8 cellular contexts compared by ENCODE assay signal in the genomic region with DNA sequence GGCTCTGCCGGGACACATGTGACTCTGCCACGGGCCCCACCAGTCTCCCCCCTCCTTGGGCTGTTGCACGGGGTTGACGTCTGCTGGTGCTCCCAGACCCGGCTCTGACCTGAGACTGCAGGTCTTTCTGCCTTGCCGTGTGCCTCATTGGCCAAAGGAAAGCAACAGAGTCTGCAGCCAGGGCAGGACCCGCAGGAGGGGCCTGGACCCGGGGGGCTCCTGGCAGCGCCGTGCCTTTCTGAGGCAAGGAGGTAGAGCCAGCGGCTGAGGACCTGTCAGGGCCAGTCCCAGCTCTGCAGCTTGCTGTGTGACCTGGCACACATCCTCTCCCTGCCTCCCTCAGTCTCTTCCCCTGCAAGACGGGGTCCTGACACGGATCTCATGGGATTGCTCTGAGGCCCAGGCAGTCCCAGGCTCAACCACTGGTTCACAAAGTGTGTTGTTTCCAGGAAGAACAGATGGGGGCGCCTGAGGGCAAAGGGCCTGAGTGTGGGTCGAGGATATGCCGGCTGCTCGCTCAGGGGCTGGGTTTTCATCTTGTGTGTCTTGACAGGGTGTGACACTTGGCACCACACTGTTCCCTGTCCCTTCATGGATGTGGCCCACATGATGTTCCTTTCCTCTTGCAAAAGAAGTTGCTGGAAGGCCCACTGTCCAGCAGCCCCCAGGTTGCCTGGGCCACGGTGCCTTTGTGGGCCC. TPM values are rescaled to one million over a fixed set of nuclear protein-coding genes. Genes with fewer than 3 reads are reported as not detected.
DNase-seq lines count a peak whose midpoint lies in the region; ATAC-seq and TF ChIP-seq lines count a peak whose summit lies in the region.

No MANE protein-coding gene starts in this region.

- DNase-seq in Caco-2 (peak; percentile 32 to 33), HuH-7.5 (ENCODE audit: low spot score) (peak; percentile 81), iPS-NIHi11 (ENCODE audit: low spot score) (peak; percentile 89), uterus (peak; percentile 11 to 14), SHP77 treated with DMSO at 0.1 percent for 48 hours (lab: John Stamatoyannopoulos, UW) (no peak), RPMI8226 (no peak)
- DNase-seq in activated T-cell treated with anti-CD3 and anti-CD28 coated beads, Interleukin-2, amount 50 U/mL, for 48 hours, result peak; percentile 64 to 69

- H3K27ac Mint-ChIP-seq in Caco-2 (ENCODE audit: unreplicated experiment), result no peak overlapping the region

- H3K9me3 ChIP-seq in Caco-2 (no peaks in the 10 kb centered on the region), uterus (no peaks in the 10 kb centered on the region)

- CTCF ChIA-PET in Caco-2 (lab: Charles Lee), result no interaction called here

- no peak overlapping the region for H3K27ac ChIP-seq in uterus

- no peak for TF ChIP-seq POLR2A in uterus (IDR thresholded peaks at IDR 0.05)

- H3K4me3 ChIP-seq in Caco-2 (ENCODE audit: low read depth, low read length) (no peak overlapping the region), uterus (no peak overlapping the region)

- POLR2A ChIA-PET in Caco-2 (lab: Charles Lee), result no interaction called here

- H3K36me3 ChIP-seq in Caco-2 (ENCODE audit: control insufficient read depth, insufficient read depth, low read length) (no peaks in the 10 kb centered on the region; the same call in 1 of the 2 replicates), uterus (no peaks in the 10 kb centered on the region)

- H3K27me3 ChIP-seq in Caco-2 (replicated peaks; ENCODE audit: control insufficient read depth, insufficient read depth, low read length) (no peaks in the 10 kb centered on the region), uterus (no peaks in the 10 kb centered on the region)

- H3K4me1 Mint-ChIP-seq in Caco-2 (ENCODE audit: low read depth, unreplicated experiment), result no peaks in the 10 kb centered on the region

- H3K36me3 Mint-ChIP-seq in Caco-2 (ENCODE audit: insufficient read depth, unreplicated experiment), result no peaks in the 10 kb centered on the region

- intact Hi-C loops in Caco-2 (cut with micrococcal nuclease; ENCODE audit: unreplicated experiment) (no loop called here), uterus (cut with DNase I; ENCODE audit: low total_unique reads) (no loop called here)

- no peaks in the 10 kb centered on the region for H3K9me3 Mint-ChIP-seq in Caco-2 (ENCODE audit: unreplicated experiment)

- H3K27me3 Mint-ChIP-seq in Caco-2 (ENCODE audit: insufficient read depth, unreplicated experiment), result no peaks in the 10 kb centered on the region

- no peak for TF ChIP-seq CTCF in Caco-2 (IDR thresholded peaks at IDR 0.05; ENCODE audit: insufficient read depth in 1 of 2, low read depth in 1 of 2, low read length in 1 of 2, severe bottlenecking in 1 of 2, unreplicated experiment in 1 of 2)
- no peak for TF ChIP-seq CTCF in uterus (IDR thresholded peaks at IDR 0.05)

- BruUV-seq in Caco-2 (replicated peaks; lab: Mats Ljungman, UMichigan), result no TSS peak

- H3K4me3 Mint-ChIP-seq in Caco-2 (ENCODE audit: unreplicated experiment), result no peak overlapping the region

- H3K4me1 ChIP-seq in Caco-2 (no peaks in the 10 kb centered on the region), uterus (no peaks in the 10 kb centered on the region)

- no peak for ATAC-seq in GM19455 (IDR thresholded peaks at IDR 0.05; ENCODE audit: unreplicated experiment)

RNA-seq across cellular contexts. Expression of a gene that starts 9.0 kb away (rescaled TPM):
- total RNA-seq in Caco-2 (2022) (27.8 and 30.9 TPM in 2 replicates), uterus (10 to 100 TPM in 3 of 4 donors, 1 to 10 TPM in 1; 2.8 to 39.6 (median 21.6) TPM)

RNA-seq across cellular contexts. Expression of a gene that starts 27.2 kb away (rescaled TPM):
- total RNA-seq in Caco-2 (2022) (22.6 and 25.6 TPM in 2 replicates), uterus (10 to 100 TPM in 2 of 4 donors, 1 to 10 TPM in 2; 7.2 to 38.7 (median 14.4) TPM)

RNA-seq across cellular contexts. Expression of a gene that starts 29.8 kb away (rescaled TPM):
- total RNA-seq in Caco-2 (2022) (21.3 and 21.5 TPM in 2 replicates), uterus (1 to 10 TPM in 2 of 4 donors, under 1 TPM in 1, not detected in 1; 0.51 to 7.9 (median 1.7) TPM)

RNA-seq across cellular contexts. Expression of a gene that starts 35.4 kb away (rescaled TPM):
- total RNA-seq in Caco-2 (2022) (2.2 and 2.3 TPM in 2 replicates), uterus (1 to 10 TPM in 3 of 4 donors, under 1 TPM in 1; 0.26 to 3.7 (median 2.6) TPM)

RNA-seq across cellular contexts. Expression of a gene that starts 37.7 kb away (rescaled TPM):
- 12.2 and 16.6 TPM in 2 replicates for total RNA-seq in Caco-2 (2022)
- total RNA-seq in uterus, result 10 to 100 TPM; 13.3 to 40.8 (median 22.0) TPM

Comparison
In these comparisons a context has a peak if more than half of its experiments do, and no peak if none do; other contexts are left out.
1. DNase-seq: peak in Caco-2 (2 of 2), HuH-7.5 (single experiment), activated T-cell treated with anti-CD3 and anti-CD28 coated beads, Interleukin-2, amount 50 U/mL, for 48 hours (2 of 2), iPS-NIHi11 (single experiment) and uterus (2 of 2); none in SHP77 treated with DMSO at 0.1 percent for 48 hours (single experiment) and RPMI8226 (single experiment).